Comparison of ENCODE assay signal across 26 cellular contexts in the genomic region with DNA sequence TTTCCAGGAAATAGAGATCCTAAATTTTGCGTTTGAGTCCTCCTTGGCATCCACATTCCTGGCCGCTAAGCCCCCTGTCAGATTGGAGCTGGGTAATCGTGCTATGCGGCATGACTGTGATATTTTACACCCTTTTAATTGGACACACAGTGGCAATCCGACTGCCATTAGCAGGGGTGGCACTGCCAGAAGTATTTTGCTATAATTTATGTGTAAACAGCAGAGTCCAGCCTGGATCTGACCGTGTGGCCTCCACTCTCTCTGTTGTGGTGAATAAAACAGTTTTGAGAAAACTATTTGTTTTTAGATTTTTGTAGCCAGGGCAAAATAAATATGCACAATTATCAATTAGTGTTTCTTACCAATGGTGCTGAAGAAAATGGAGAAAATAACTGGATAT.
"Had no signal": no experiment of that assay in that cellular context is flagged by ENCODE, and none has a peak within 500 bp of the region (broad histone marks: within the 10 kb centered on the region; RNA-seq: fewer than 3 reads in every experiment).

No MANE protein-coding gene starts in this region.

- DNase-seq: naive thymus-derived CD8-positive, alpha-beta T cell; nephron progenitor cell; nucleus accumbens; ovary; posterior cingulate gyrus; psoas muscle; right cardiac atrium; right lobe of liver; sigmoid colon; small intestine; stimulated activated CD4-positive, alpha-beta T cell treated with anti-CD3 and anti-CD28 coated beads, Interleukin-15, amount 100 ng/mL, for 24 hours; stimulated activated CD4-positive, alpha-beta T cell treated with anti-CD3 and anti-CD28 coated beads, Interleukin-2, amount 100 ng/mL, for 24 hours; stimulated activated CD4-positive, alpha-beta T cell treated with anti-CD3 and anti-CD28 coated beads, Interleukin-2, amount 100 ng/mL, for 48 hours; stimulated activated CD4-positive, alpha-beta T cell treated with anti-CD3 and anti-CD28 coated beads, Interleukin-4, amount 100 ng/mL, for 24 hours; stimulated activated naive B cell treated with anti-CD40 and anti-IgM and Interleukin-4, amounts not matched to agents 10 μg/mL and 1 μg/mL and 100 μg/mL, for 72 hours; stimulated activated naive CD4-positive, alpha-beta T cell treated with Interleukin-2 at 50 U/mL for 16 hours; stomach; thyroid gland; trophoblast cell had no signal

- ATAC-seq: naive thymus-derived CD8-positive, alpha-beta T cell; natural killer cell treated with Interleukin-12 subunit alpha and Interleukin-12 subunit beta and Interleukin-15 and Interleukin-18, amount 100 ng/mL, for 72 hours; psoas muscle; right cardiac atrium; right lobe of liver; stimulated activated effector memory CD8-positive, alpha-beta T cell treated with anti-CD3 and anti-CD28 coated beads, Interleukin-12 subunit alpha, Interleukin-12 subunit beta, amount 100 ng/mL, for 72 hours; stimulated activated naive B cell treated with anti-CD40 and anti-IgM and Interleukin-4, amounts not matched to agents 10 μg/mL and 1 μg/mL and 100 μg/mL, for 72 hours had no signal

- H3K9me3 ChIP-seq: neutrophil, ovary, psoas muscle, right lobe of liver, sigmoid colon, thoracic aorta, thyroid gland, upper lobe of left lung had no signal

- H3K4me3 ChIP-seq: ovary, psoas muscle, right lobe of liver, sigmoid colon, stomach, thoracic aorta, thyroid gland, tibial nerve, upper lobe of left lung had no signal

- H3K4me1 ChIP-seq: parathyroid adenoma, psoas muscle, right lobe of liver, sigmoid colon, stomach, thyroid gland, tibial nerve, upper lobe of left lung had no signal

- H3K27me3 ChIP-seq: neutrophil, ovary, right lobe of liver, sigmoid colon, stomach, thyroid gland, tibial nerve, upper lobe of left lung had no signal

- H3K36me3 ChIP-seq: neutrophil, ovary, right lobe of liver, sigmoid colon, stomach, thoracic aorta, thyroid gland, tibial nerve, upper lobe of left lung had no signal

- H3K9ac ChIP-seq: parathyroid adenoma had no signal

- H3K27ac ChIP-seq: neutrophil, ovary, parathyroid adenoma, psoas muscle, right lobe of liver, sigmoid colon, stomach, thoracic aorta, thyroid gland, tibial nerve, upper lobe of left lung had no signal
